Comparison of ENCODE assay signal across 10 cellular contexts in the genomic region with DNA sequence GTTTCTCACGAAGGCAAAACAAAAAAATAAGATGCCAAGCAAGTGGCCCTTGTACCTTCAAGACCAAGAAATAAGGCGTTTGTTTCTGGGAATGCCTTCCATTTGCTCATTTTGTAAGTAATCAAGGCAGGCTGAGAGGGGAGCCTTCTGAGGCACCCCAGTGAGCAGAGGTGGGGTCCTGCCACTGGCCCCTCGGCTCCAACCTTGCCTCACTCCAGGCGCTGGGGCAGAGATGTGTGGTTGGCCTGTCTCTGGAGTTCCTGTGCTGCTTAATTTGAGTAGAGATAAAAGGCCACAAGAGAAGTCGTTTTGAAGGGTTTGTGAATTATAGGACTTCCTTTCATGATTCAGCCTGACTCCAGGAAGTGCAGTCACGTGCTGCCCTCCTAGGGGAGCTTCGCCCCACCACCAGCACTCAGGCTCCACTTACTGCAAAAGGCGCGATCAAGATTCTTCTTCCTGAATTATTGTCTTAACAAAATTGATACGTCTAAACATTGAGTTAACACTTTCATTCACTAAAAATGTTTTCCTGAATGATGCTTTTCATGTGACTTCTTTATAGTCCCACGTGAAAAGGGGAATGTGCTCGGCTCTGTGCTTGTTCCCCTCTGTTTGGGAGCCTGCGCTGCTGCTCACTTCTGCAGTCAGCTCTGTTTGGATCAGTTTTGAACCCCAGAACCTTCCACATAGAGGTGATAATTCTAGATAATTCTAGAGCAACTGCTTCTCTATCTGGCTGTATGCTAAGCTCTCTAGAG. TPM values are rescaled to one million over a fixed set of nuclear protein-coding genes. Genes with fewer than 3 reads are reported as not detected.
DNase-seq lines count a peak whose midpoint lies in the region; ATAC-seq and TF ChIP-seq lines count a peak whose summit lies in the region.
"Had no signal": no experiment of that assay in that cellular context is flagged by ENCODE, and none has a peak within 500 bp of the region (broad histone marks: within the 10 kb centered on the region; RNA-seq: fewer than 3 reads in every experiment).

No MANE protein-coding gene starts in this region.

- WGBS in IMR-90 (ENCODE audit: extremely low coverage in 2 of 2, insufficient read length in 1 of 2), 2 experiments, result 0% methylated on average over 1 of the region's 13 CpGs; no CpG with 5 or more reads in 1 of the 2 experiments

- no peak overlapping the region for H3K9ac ChIP-seq in IMR-90 (ENCODE audit: low read depth, low read length)

- intact Hi-C loops in IMR-90 (cut with micrococcal nuclease), result no loop called here

- no peak for ATAC-seq in IMR-90 (ENCODE audit: low read depth)
- no peak for ATAC-seq in stimulated activated effector memory CD8-positive, alpha-beta T cell treated with anti-CD3 and anti-CD28 coated beads, Interleukin-12 subunit alpha, Interleukin-12 subunit beta, amount 100 ng/mL, for 72 hours

- H2BK20ac ChIP-seq in IMR-90 (ENCODE audit: low read depth, low read length), result no peak overlapping the region

- no peak overlapping the region for H2BK5ac ChIP-seq in IMR-90 (ENCODE audit: low read depth, low read length, poor library complexity, severe bottlenecking)

- CTCF ChIA-PET in IMR-90 (lab: Yijun Ruan, JAX), result interaction anchor here (0.6 kb wide), 1 partner anchor 672 kb away, joined by 3 read pairs; no protein-coding TSS in a partner anchor

- peaks cover 9% of the 10 kb centered on the region for H3K4me1 Mint-ChIP-seq in activated naive CD8-positive, alpha-beta T cell treated with anti-CD3 and anti-CD28 coated beads for 36 hours
- peaks cover 10% of the 10 kb centered on the region for H3K4me1 Mint-ChIP-seq in stimulated activated effector memory CD8-positive, alpha-beta T cell treated with anti-CD3 and anti-CD28 coated beads, Interleukin-12 subunit alpha, Interleukin-12 subunit beta, amount 100 ng/mL, for 72 hours

- no peaks in the 10 kb centered on the region for H3K27me3 ChIP-seq in IMR-90 (ENCODE audit: control insufficient read depth, insufficient read depth, low read length)
- H3K27me3 ChIP-seq: adrenal gland, BE2C had no signal

- no peak overlapping the region for H3K27ac ChIP-seq in IMR-90 (ENCODE audit: insufficient read depth, low read length)

- no peak overlapping the region for H2BK120ac ChIP-seq in IMR-90 (ENCODE audit: low read depth, low read length)

- H3K27me3 Mint-ChIP-seq in activated naive CD8-positive, alpha-beta T cell treated with anti-CD3 and anti-CD28 coated beads for 36 hours, result peaks cover 4% of the 10 kb centered on the region

- H3K4me1 ChIP-seq in IMR-90 (ENCODE audit: control insufficient read depth, insufficient read depth, low read length), result no peaks in the 10 kb centered on the region
- H3K4me1 ChIP-seq: BE2C had no signal

- H2AFZ ChIP-seq in IMR-90 (replicated peaks; ENCODE audit: low read length, poor library complexity), result no peak overlapping the region

- TF ChIP-seq POLR2A in IMR-90 (IDR thresholded peaks at IDR 0.05; ENCODE audit: low read depth, low read length), result no peak

- H3K23ac ChIP-seq in IMR-90 (ENCODE audit: low read depth, low read length), result no peak overlapping the region

- TF ChIP-seq CTCF in IMR-90 (conservative IDR thresholded peaks at IDR 0.05; ENCODE audit: low read depth, low read length), result no peak

- peak overlapping the region; percentile 46 for H3K27ac Mint-ChIP-seq in activated naive CD8-positive, alpha-beta T cell treated with anti-CD3 and anti-CD28 coated beads for 36 hours
- H3K27ac Mint-ChIP-seq in stimulated activated effector memory CD8-positive, alpha-beta T cell treated with anti-CD3 and anti-CD28 coated beads, Interleukin-12 subunit alpha, Interleukin-12 subunit beta, amount 100 ng/mL, for 72 hours, result peak overlapping the region; percentile 75

- no peaks in the 10 kb centered on the region for H3K9me3 ChIP-seq in IMR-90 (ENCODE audit: control insufficient read depth, insufficient read depth, low read length)
- H3K9me3 ChIP-seq: adrenal gland, BE2C had no signal

- in situ Hi-C loops in IMR-90 (cut with MboI; ENCODE audit: low sequenced_read_pairs), result no loop called here

- H2AK9ac ChIP-seq in IMR-90 (replicated peaks; ENCODE audit: low read depth, low read length, poor library complexity), result no peak overlapping the region

- H3K14ac ChIP-seq in IMR-90 (replicated peaks; ENCODE audit: low read depth, low read length), result no peak overlapping the region

- no peak overlapping the region for H3K4me2 ChIP-seq in IMR-90 (ENCODE audit: low read depth, low read length)

- no peaks in the 10 kb centered on the region for H4K20me1 ChIP-seq in IMR-90 (ENCODE audit: insufficient read depth, low read length)

- H3K36me3 ChIP-seq in IMR-90 (ENCODE audit: control insufficient read depth, insufficient read depth, low read length), result no peaks in the 10 kb centered on the region
- H3K36me3 ChIP-seq: adrenal gland, BE2C had no signal

- TF ChIP-seq RAD21 in IMR-90 (IDR thresholded peaks at IDR 0.05; ENCODE audit: low read length), result no peak

- peaks cover 3% of the 10 kb centered on the region for H3K36me3 Mint-ChIP-seq in activated naive CD8-positive, alpha-beta T cell treated with anti-CD3 and anti-CD28 coated beads for 36 hours
- H3K36me3 Mint-ChIP-seq in stimulated activated effector memory CD8-positive, alpha-beta T cell treated with anti-CD3 and anti-CD28 coated beads, Interleukin-12 subunit alpha, Interleukin-12 subunit beta, amount 100 ng/mL, for 72 hours, result no peaks in the 10 kb centered on the region

- no peak overlapping the region for H4K8ac ChIP-seq in IMR-90 (ENCODE audit: low read depth in 2 of 2, low read length in 2 of 2)

- no peak overlapping the region for H3K4me3 Mint-ChIP-seq in activated naive CD8-positive, alpha-beta T cell treated with anti-CD3 and anti-CD28 coated beads for 36 hours
- no peak overlapping the region for H3K4me3 Mint-ChIP-seq in stimulated activated effector memory CD8-positive, alpha-beta T cell treated with anti-CD3 and anti-CD28 coated beads, Interleukin-12 subunit alpha, Interleukin-12 subunit beta, amount 100 ng/mL, for 72 hours

- dilution Hi-C loops in IMR-90 (cut with HindIII; ENCODE audit: low sequenced_read_pairs, unreplicated experiment), result no loop called here

- no peaks in the 10 kb centered on the region for H3K9me1 ChIP-seq in IMR-90 (ENCODE audit: insufficient read depth, low read length)

- peak; percentile 17 for DNase-seq in activated CD4-positive, alpha-beta T cell treated with anti-CD3 and anti-CD28 coated beads for 48 hours
- DNase-seq in activated CD4-positive, alpha-beta T cell treated with anti-CD3 and anti-CD28 coated beads, Interleukin-2, amount 50 U/mL, for 1 hour, result no peak
- DNase-seq in IMR-90 (peak; percentile 2), epidermal melanocyte (ENCODE audit: insufficient read length, low spot score) (no peak), T1000 (lab: John Stamatoyannopoulos, UW) (no peak), HK-2 (ENCODE audit: unreplicated experiment) (no peak)
- DNase-seq in activated naive CD8-positive, alpha-beta T cell treated with anti-CD3 and anti-CD28 coated beads for 36 hours, result no peak
- no peak for DNase-seq in stimulated activated effector memory CD8-positive, alpha-beta T cell treated with anti-CD3 and anti-CD28 coated beads, Interleukin-12 subunit alpha, Interleukin-12 subunit beta, amount 100 ng/mL, for 72 hours (ENCODE audit: low spot score in 2 of 2)
- DNase-seq: BE2C had no signal

- no peak overlapping the region for H2BK15ac ChIP-seq in IMR-90 (ENCODE audit: low read depth, low read length)

- no peak overlapping the region for H4K91ac ChIP-seq in IMR-90 (ENCODE audit: insufficient read depth, low read depth, low read length)

- H3K56ac ChIP-seq in IMR-90 (ENCODE audit: extremely low read depth, insufficient read depth, low read length), result no peak overlapping the region

- peaks cover 4% of the 10 kb centered on the region for H3K9me3 Mint-ChIP-seq in activated naive CD8-positive, alpha-beta T cell treated with anti-CD3 and anti-CD28 coated beads for 36 hours
- peaks cover 3% of the 10 kb centered on the region for H3K9me3 Mint-ChIP-seq in stimulated activated effector memory CD8-positive, alpha-beta T cell treated with anti-CD3 and anti-CD28 coated beads, Interleukin-12 subunit alpha, Interleukin-12 subunit beta, amount 100 ng/mL, for 72 hours

- H3K4me3 ChIP-seq in IMR-90 (ENCODE audit: insufficient read depth, low read depth, low read length), result no peak overlapping the region
- H3K4me3 ChIP-seq: adrenal gland had no signal

- no peak overlapping the region for H2AK5ac ChIP-seq in IMR-90 (ENCODE audit: low read depth, low read length)

- POLR2A ChIA-PET in IMR-90 (lab: Charles Lee; ENCODE audit: unreplicated experiment), result no interaction called here

- H3K79me1 ChIP-seq in IMR-90 (ENCODE audit: low read depth in 1 of 2, low read length in 2 of 2), result no peaks in the 10 kb centered on the region

- H3K18ac ChIP-seq in IMR-90 (ENCODE audit: low read depth, low read length), result no peak overlapping the region

- no peak overlapping the region for H4K5ac ChIP-seq in IMR-90 (ENCODE audit: low read depth, low read length)

- no peak overlapping the region for H3K4ac ChIP-seq in IMR-90 (ENCODE audit: low read depth, low read length)

- BruUV-seq in IMR-90 (replicated peaks; lab: Mats Ljungman, UMichigan), result no TSS peak

TF ChIP-seq in IMR-90, 13 proteins besides CTCF, POLR2A, EP300 and RAD21 (continues in another document):
- no peak for TF ChIP-seq FOS (IDR thresholded peaks at IDR 0.05; ENCODE audit: low read depth, low read length)
- TF ChIP-seq, protein P1, sequence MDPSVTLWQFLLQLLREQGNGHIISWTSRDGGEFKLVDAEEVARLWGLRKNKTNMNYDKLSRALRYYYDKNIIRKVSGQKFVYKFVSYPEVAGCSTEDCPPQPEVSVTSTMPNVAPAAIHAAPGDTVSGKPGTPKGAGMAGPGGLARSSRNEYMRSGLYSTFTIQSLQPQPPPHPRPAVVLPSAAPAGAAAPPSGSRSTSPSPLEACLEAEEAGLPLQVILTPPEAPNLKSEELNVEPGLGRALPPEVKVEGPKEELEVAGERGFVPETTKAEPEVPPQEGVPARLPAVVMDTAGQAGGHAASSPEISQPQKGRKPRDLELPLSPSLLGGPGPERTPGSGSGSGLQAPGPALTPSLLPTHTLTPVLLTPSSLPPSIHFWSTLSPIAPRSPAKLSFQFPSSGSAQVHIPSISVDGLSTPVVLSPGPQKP (IDR thresholded peaks at IDR 0.05; ENCODE audit: borderline replicate concordance, low read depth, low read length), result no peak
- no peak for TF ChIP-seq MAZ (IDR thresholded peaks at IDR 0.05; ENCODE audit: borderline replicate concordance, low read depth, low read length)
- no peak for TF ChIP-seq MAFK (IDR thresholded peaks at IDR 0.05; ENCODE audit: low read depth, low read length)

RNA-seq across cellular contexts. Expression of a gene that starts 13.7 kb away (rescaled TPM):
- not detected in 2 replicates for total RNA-seq in IMR-90 (2012; rRNA removed)
- polyA plus RNA-seq in IMR-90 (2012; rRNA removed), result not detected in 2 replicates
- not detected in 2 replicates for polyA plus RNA-seq in IMR-90 (2012; cell fraction: cytosol; rRNA removed)
- not detected in 2 replicates for polyA plus RNA-seq in IMR-90 (2012; cell fraction: nucleus; rRNA removed; ENCODE audit: low replicate concordance)
- total RNA-seq in activated naive CD8-positive, alpha-beta T cell treated with anti-CD3 and anti-CD28 coated beads for 36 hours, result under 1 TPM; 0.37 to 0.48 TPM

Comparison
In these comparisons a context has a peak if more than half of its experiments do, and no peak if none do; other contexts are left out.
1. DNase-seq: peak in activated CD4-positive, alpha-beta T cell treated with anti-CD3 and anti-CD28 coated beads for 48 hours (single experiment) and IMR-90 (single experiment); none in activated CD4-positive, alpha-beta T cell treated with anti-CD3 and anti-CD28 coated beads, Interleukin-2, amount 50 U/mL, for 1 hour (single experiment), activated naive CD8-positive, alpha-beta T cell treated with anti-CD3 and anti-CD28 coated beads for 36 hours (single experiment), stimulated activated effector memory CD8-positive, alpha-beta T cell treated with anti-CD3 and anti-CD28 coated beads, Interleukin-12 subunit alpha, Interleukin-12 subunit beta, amount 100 ng/mL, for 72 hours (0 of 2), epidermal melanocyte (single experiment), T1000 (single experiment) and HK-2 (single experiment).